In the genomic region with DNA sequence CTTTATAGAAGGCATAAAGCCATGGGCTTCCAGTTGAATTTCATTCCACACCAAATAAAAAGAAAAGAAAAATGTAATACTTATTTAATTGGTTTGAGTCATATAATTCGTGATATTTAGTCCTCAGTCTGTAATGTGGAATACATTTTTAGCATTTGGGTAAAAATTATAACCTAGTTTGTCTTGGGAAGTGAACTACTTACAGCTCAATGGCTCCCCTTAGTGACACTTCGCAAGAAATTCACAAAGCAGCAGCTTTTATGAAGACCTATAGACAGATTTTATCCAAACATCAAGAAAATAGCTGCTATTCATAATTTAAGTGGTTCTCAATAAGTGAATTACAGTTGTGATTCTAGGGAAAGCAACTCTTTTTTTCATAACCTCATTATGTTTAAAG, we compare ENCODE assay signal across 8 cellular contexts.
A peak's percentile ranks its signal among the peaks of the same experiment; 100 is the strongest.
DNase-seq lines count a peak whose midpoint lies in the region; ATAC-seq and TF ChIP-seq lines count a peak whose summit lies in the region.

No MANE protein-coding gene starts in this region.

- H3K9me3 Mint-ChIP-seq in Caco-2 (ENCODE audit: unreplicated experiment) = no peaks in the 10 kb centered on the region

- H3K27me3 Mint-ChIP-seq in Caco-2 (ENCODE audit: insufficient read depth, unreplicated experiment) = no peaks in the 10 kb centered on the region

- TF ChIP-seq CTCF in Caco-2 (IDR thresholded peaks at IDR 0.05; ENCODE audit: insufficient read depth in 1 of 2, low read depth in 1 of 2, low read length in 1 of 2, severe bottlenecking in 1 of 2, unreplicated experiment in 1 of 2) = peak; percentile 57 to 63

- ATAC-seq in HG03565 (IDR thresholded peaks at IDR 0.05; ENCODE audit: unreplicated experiment) (peak; percentile 45), HG03139 (IDR thresholded peaks at IDR 0.05; ENCODE audit: unreplicated experiment) (no peak), GM21619 (IDR thresholded peaks at IDR 0.05; ENCODE audit: unreplicated experiment) (no peak)

- CTCF ChIA-PET in Caco-2 (lab: Charles Lee) = interaction anchor here (0.8 to 1.8 kb wide), 4 partner anchors 16 to 661 kb away, joined by 3 to 11 read pairs (median 4); a partner anchor contains a TSS

- H3K9me3 ChIP-seq in Caco-2 = no peaks in the 10 kb centered on the region

- no peaks in the 10 kb centered on the region for H3K27me3 ChIP-seq in Caco-2 (replicated peaks; ENCODE audit: control insufficient read depth, insufficient read depth, low read length)

- no peak overlapping the region for H3K4me3 Mint-ChIP-seq in Caco-2 (ENCODE audit: unreplicated experiment)

- H3K4me1 ChIP-seq in Caco-2 = no peaks in the 10 kb centered on the region

- POLR2A ChIA-PET in Caco-2 (lab: Charles Lee) = no interaction called here

- intact Hi-C loops in Caco-2 (cut with micrococcal nuclease; ENCODE audit: unreplicated experiment) = loop anchor here (1.0 to 10.0 kb wide), 3 partner anchors 230 to 829 kb away; no protein-coding TSS in a partner anchor

- BruUV-seq in Caco-2 (replicated peaks; lab: Mats Ljungman, UMichigan) = no TSS peak

- no peak overlapping the region for H3K4me3 ChIP-seq in Caco-2 (ENCODE audit: low read depth, low read length)

- no peaks in the 10 kb centered on the region for H3K4me1 Mint-ChIP-seq in Caco-2 (ENCODE audit: low read depth, unreplicated experiment)

- no peak overlapping the region for H3K27ac Mint-ChIP-seq in Caco-2 (ENCODE audit: unreplicated experiment)

- no peaks in the 10 kb centered on the region for H3K36me3 ChIP-seq in Caco-2 (ENCODE audit: control insufficient read depth, insufficient read depth, low read length)

- H3K36me3 Mint-ChIP-seq in Caco-2 (ENCODE audit: insufficient read depth, unreplicated experiment) = no peaks in the 10 kb centered on the region

- DNase-seq in Caco-2 (no peak), SW480 (ENCODE audit: low spot score) (peak; percentile 26), kidney glomerular epithelial cell (lab: John Stamatoyannopoulos, UW) (peak; percentile 46), NCI-H2081 treated with DMSO at 0.1 percent for 48 hours (lab: John Stamatoyannopoulos, UW) (no peak), ecto neural progenitor cell (ENCODE audit: low spot score) (no peak)

Comparison
In these comparisons a context has a peak if more than half of its experiments do, and no peak if none do; other contexts are left out.
1. DNase-seq: peak in SW480 (single experiment) and kidney glomerular epithelial cell (single experiment); none in Caco-2 (0 of 2), NCI-H2081 treated with DMSO at 0.1 percent for 48 hours (single experiment) and ecto neural progenitor cell (single experiment).